Comparison of ENCODE assay signal across 9 cellular contexts in the genomic region with DNA sequence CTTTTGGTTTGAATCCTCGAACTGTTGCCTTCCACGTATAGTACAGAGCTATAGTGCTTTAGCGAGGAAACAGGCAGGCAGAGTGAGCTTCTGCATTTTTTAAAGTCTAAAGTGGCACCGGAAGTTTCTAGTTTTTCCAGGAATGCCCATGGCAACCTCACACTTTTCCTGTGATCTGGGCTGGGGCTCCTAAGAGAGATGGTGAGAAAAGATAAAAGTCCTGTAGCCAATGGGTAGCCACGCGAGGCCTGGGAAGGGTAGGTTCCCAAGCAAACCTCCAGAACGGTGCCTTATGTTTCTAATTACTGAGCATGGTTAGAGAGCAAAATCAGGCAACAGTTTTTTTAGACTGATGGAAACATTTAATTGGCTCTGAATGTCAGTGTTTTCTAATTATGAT.
DNase-seq lines count a peak whose midpoint lies in the region; ATAC-seq, FAIRE-seq and TF ChIP-seq lines count a peak whose summit lies in the region.
"Had no signal": no experiment of that assay in that cellular context is flagged by ENCODE, and none has a peak within 500 bp of the region (broad histone marks: within the 10 kb centered on the region; RNA-seq: fewer than 3 reads in every experiment).

No MANE protein-coding gene starts in this region.

- no peak for ATAC-seq in GM21723 (IDR thresholded peaks at IDR 0.05; ENCODE audit: unreplicated experiment)

- H3K36me3 ChIP-seq in SK-N-MC (ENCODE audit: insufficient read depth, low read length) (no peaks in the 10 kb centered on the region), fibroblast of lung (ENCODE audit: control insufficient read depth, insufficient read depth, low read length) (no peaks in the 10 kb centered on the region), prostate gland (no peaks in the 10 kb centered on the region)

- DNase-seq in SK-N-MC (ENCODE audit: low read depth, low spot score) (peak; percentile 57), fibroblast of lung (ENCODE audit: low read depth in 2 of 2) (peak in 1 of 2 donors; percentile 44), prostate gland (ENCODE audit: low spot score) (no peak), superior temporal gyrus (ENCODE audit: extremely low spot score) (no peak), GM13977 (ENCODE audit: low spot score) (no peak), frontal cortex (ENCODE audit: low spot score in 2 of 2) (no peak)
- DNase-seq: DMS79 had no signal

- H3K79me2 ChIP-seq in fibroblast of lung (ENCODE audit: control insufficient read depth, insufficient read depth, low read length): peaks cover 51% of the 10 kb centered on the region

- no peak overlapping the region for H2AFZ ChIP-seq in fibroblast of lung (ENCODE audit: low read length)

- FAIRE-seq in frontal cortex (lab: Jason Lieb, UNC): no peak

- H3K4me3 ChIP-seq in SK-N-MC (peak overlapping the region; percentile 49), fibroblast of lung (replicated peaks in 1 of 4; ENCODE audit: control extremely low read depth in 1 of 4, insufficient read depth in 1 of 4, low read depth in 3 of 4, low read length in 4 of 4) (no peak overlapping the region), prostate gland (no peak overlapping the region)

- H3K9ac ChIP-seq in SK-N-MC (ENCODE audit: insufficient read length) (no peak overlapping the region), fibroblast of lung (ENCODE audit: insufficient read depth, low read length) (no peak overlapping the region)

- H3K27ac ChIP-seq in C4-2B (peak overlapping the region; percentile 58; the same call in 1 of the 2 replicates), SK-N-MC (peak overlapping the region; percentile 8; the same call in 1 of the 2 replicates), fibroblast of lung (ENCODE audit: insufficient read depth, low read length) (peak overlapping the region; percentile 42), prostate gland (peak overlapping the region; percentile 64)

- H3K9me3 ChIP-seq in SK-N-MC (ENCODE audit: low read depth, low read length): no peaks in the 10 kb centered on the region
- no peaks in the 10 kb centered on the region for H3K9me3 ChIP-seq in fibroblast of lung (ENCODE audit: control insufficient read depth, insufficient read depth, low read depth, low read length)
- H3K9me3 ChIP-seq in prostate gland: no peaks in the 10 kb centered on the region

- H3K27me3 ChIP-seq in fibroblast of lung (ENCODE audit: control insufficient read depth, insufficient read depth, low read length) (no peaks in the 10 kb centered on the region), prostate gland (replicated peaks; ENCODE audit: insufficient read depth) (no peaks in the 10 kb centered on the region)

- H3K4me1 ChIP-seq in fibroblast of lung (ENCODE audit: control insufficient read depth, extremely low read depth, insufficient read depth, low read length) (peaks cover 20% of the 10 kb centered on the region), prostate gland (replicated peaks) (peaks cover 31% of the 10 kb centered on the region)

- peak overlapping the region; percentile 17 for H3K4me2 ChIP-seq in fibroblast of lung (ENCODE audit: extremely low read depth, insufficient read depth, low read length)

- WGBS in prostate gland: 63% methylated on average over 7 of the region's 7 CpGs

- intact Hi-C loops in prostate gland (cut with DNase I): no loop called here

- H4K20me1 ChIP-seq in fibroblast of lung (ENCODE audit: control insufficient read depth, extremely low read depth, insufficient read depth, low read length): no peaks in the 10 kb centered on the region

- in situ Hi-C loops in GM13977 (cut with MboI; ENCODE audit: low pct_unique_long_range_greater_than_20kb, low sequenced_read_pairs, unreplicated experiment): no loop called here

- TF ChIP-seq CTCF in C4-2B (conservative IDR thresholded peaks at IDR 0.05) (no peak), fibroblast of lung (conservative IDR thresholded peaks at IDR 0.05 in 1 of 2, IDR thresholded peaks at IDR 0.05 in 1 of 2; ENCODE audit: low read depth in 1 of 2, low read length in 2 of 2) (no peak), prostate gland (IDR thresholded peaks at IDR 0.05) (no peak), GM13977 (IDR thresholded peaks at IDR 0.05; ENCODE audit: extremely low read depth, insufficient read depth, missing control alignments) (no peak)

- TF ChIP-seq POLR2A in prostate gland (IDR thresholded peaks at IDR 0.05): no peak

Comparison
In these comparisons a context has a peak if more than half of its experiments do, and no peak if none do; other contexts are left out.
1. H3K27ac ChIP-seq: peak in every context shown above with its lines; median percentile 64 in prostate gland; 58 in C4-2B; 42 in fibroblast of lung; 8 in SK-N-MC.